ENCODE assay signal across 23 cellular contexts in the genomic region with DNA sequence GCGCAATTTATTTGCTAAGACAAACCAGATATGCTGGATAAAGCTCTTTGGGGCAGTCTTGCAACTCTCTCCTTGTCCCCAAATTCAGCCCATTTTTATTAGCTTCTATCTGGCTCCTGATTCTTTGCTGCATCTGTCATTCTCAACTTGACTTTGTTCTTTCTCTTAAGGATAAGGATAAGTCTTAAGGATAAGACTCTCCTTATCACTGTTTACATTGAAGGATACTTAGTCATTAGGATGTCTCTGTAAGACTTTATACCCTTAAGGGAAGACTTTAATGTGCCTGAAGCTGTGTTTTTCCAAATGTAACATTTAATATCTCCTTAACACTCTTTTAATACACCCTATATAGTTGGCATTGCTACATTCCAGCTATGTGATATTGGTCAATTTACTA.
"Had no signal": no experiment of that assay in that cellular context is flagged by ENCODE, and none has a peak within 500 bp of the region (broad histone marks: within the 10 kb centered on the region; RNA-seq: fewer than 3 reads in every experiment).

No MANE protein-coding gene starts in this region.

- DNase-seq: activated CD4-positive, alpha-beta memory T cell treated with anti-CD3 and anti-CD28 coated beads, Interleukin-2, amount 10 ng/mL, durations not matched to agents 7 days and 5 days; activated CD4-positive, alpha-beta T cell treated with anti-CD3 and anti-CD28 coated beads for 1 hour; activated CD4-positive, alpha-beta T cell treated with anti-CD3 and anti-CD28 coated beads, Interleukin-2, amount 10 ng/mL, durations not matched to agents 7 days and 5 days; activated CD8-positive, alpha-beta memory T cell treated with anti-CD3 and anti-CD28 coated beads, Interleukin-2, amount 50 U/mL, for 48 hours; activated gamma-delta T cell treated with Interleukin-2 at 50 U/mL for 16 hours; activated naive CD4-positive, alpha-beta T cell treated with anti-CD3 and anti-CD28 coated beads, Interleukin-2, amount 50 U/mL, for 16 hours; activated T-cell treated with anti-CD3 and anti-CD28 coated beads, Interleukin-2, amount 50 U/mL, for 24 hours; amygdala; effector CD8-positive, alpha-beta T cell; erythroblast; foreskin fibroblast; head of caudate nucleus; hippocampal formation; natural killer cell; posterior cingulate gyrus; right cardiac atrium; spleen; stimulated activated naive CD8-positive, alpha-beta T cell treated with anti-CD3 and anti-CD28 coated beads, Interleukin-15, Interleukin-2, amounts not matched to agents 100 U/mL and 50 U/mL, for 24 hours; T-helper 17 cell; T1000; testis; transverse colon had no signal

- H3K27me3 ChIP-seq: breast epithelium, spleen, testis, transverse colon had no signal

- H3K9me3 ChIP-seq: breast epithelium, spleen, testis, transverse colon had no signal

- H3K36me3 ChIP-seq: breast epithelium, spleen, transverse colon had no signal

- H3K27ac ChIP-seq: breast epithelium, spleen, testis, transverse colon had no signal

- ATAC-seq: natural killer cell; right cardiac atrium; stimulated activated naive CD8-positive, alpha-beta T cell treated with anti-CD3 and anti-CD28 coated beads, Interleukin-15, Interleukin-2, amounts not matched to agents 100 U/mL and 50 U/mL, for 24 hours; T-helper 17 cell had no signal

- H3K4me3 ChIP-seq: breast epithelium, spleen, testis, transverse colon had no signal

- H3K4me1 ChIP-seq: breast epithelium, testis, transverse colon had no signal
